ENCODE assay signal across 8 cellular contexts in genomic region chr11:75022759-75023396, GRCh38. TPM values are rescaled to one million over a fixed set of nuclear protein-coding genes. Genes with fewer than 3 reads are reported as not detected.
DNase-seq lines count a peak whose midpoint lies in the region; ATAC-seq and TF ChIP-seq lines count a peak whose summit lies in the region.

No MANE protein-coding gene starts in this region.

- H3K27ac ChIP-seq in GM23248 (no peak overlapping the region), SU-DHL-6 (ENCODE audit: low read depth, low read length) (no peak overlapping the region), psoas muscle (no peak overlapping the region), uterus (no peak overlapping the region)

- no peak for TF ChIP-seq POLR2A in uterus (IDR thresholded peaks at IDR 0.05)

- intact Hi-C loops in cardiac septum (cut with DNase I) (loop anchor here (2.0 kb wide), 1 partner anchor 226 kb away; no protein-coding TSS in a partner anchor), psoas muscle (cut with DNase I) (loop anchor here in 1 of 2 donors (10.0 kb wide), 1 partner anchor 222 kb away; the partner anchor contains the start of gene TPBGL), uterus (cut with DNase I; ENCODE audit: low total_unique reads) (loop anchor here (5.0 kb wide), 1 partner anchor 224 kb away; no protein-coding TSS in a partner anchor)

- no peaks in the 10 kb centered on the region for H3F3A ChIP-seq in GM23248 (ENCODE audit: insufficient read depth)
- H3F3A ChIP-seq in SU-DHL-6 (ENCODE audit: insufficient read depth): no peaks in the 10 kb centered on the region

- TF ChIP-seq CTCF in SU-DHL-6 (IDR thresholded peaks at IDR 0.05; ENCODE audit: insufficient read depth, low read length, poor library complexity, severe bottlenecking): peak; percentile 78
- peak; percentile 96 for TF ChIP-seq CTCF in psoas muscle (IDR thresholded peaks at IDR 0.05)
- peak; percentile 73 to 85 (median 76) for TF ChIP-seq CTCF in uterus (IDR thresholded peaks at IDR 0.05)

- H3K27me3 ChIP-seq in GM23248 (replicated peaks; ENCODE audit: insufficient read depth) (no peaks in the 10 kb centered on the region), SU-DHL-6 (ENCODE audit: low read length) (no peaks in the 10 kb centered on the region), psoas muscle (ENCODE audit: insufficient read depth in 3 of 3, low read length in 2 of 3) (no peaks in the 10 kb centered on the region), uterus (no peaks in the 10 kb centered on the region)

- DNase-seq in DMS114 treated with DMSO at 0.1 percent for 48 hours (lab: John Stamatoyannopoulos, UW; ENCODE audit: unreplicated experiment) (peak; percentile 53), GM23248 (peak; percentile 83), NCI-H1092 (lab: John Stamatoyannopoulos, UW) (peak; percentile 71), cardiac septum (ENCODE audit: low spot score) (peak; percentile 88), psoas muscle (peak; percentile 79 to 86), uterus (peak; percentile 55 to 65)
- DNase-seq in activated naive CD8-positive, alpha-beta T cell treated with anti-CD3 and anti-CD28 coated beads, Interleukin-2, amount 50 U/mL, for 16 hours (ENCODE audit: low read depth, low spot score): peak; percentile 50

- WGBS in GM23248 (ENCODE audit: low coverage in 1 of 2, low lambda C conversion rate in 2 of 2, missing lambda C conversion rate in 2 of 2), 2 experiments: 36 to 37% methylated on average over 5 of the region's 5 CpGs
- 43 to 48% (median 46%) methylated on average over 5 of the region's 5 CpGs for WGBS in psoas muscle, 3 donors

- no peak overlapping the region for H2AFZ ChIP-seq in GM23248
- H2AFZ ChIP-seq in SU-DHL-6 (ENCODE audit: low read depth, low read length, severe bottlenecking): no peak overlapping the region

- H3K4me1 ChIP-seq in GM23248 (ENCODE audit: insufficient read depth) (no peaks in the 10 kb centered on the region), psoas muscle (peaks cover 34% of the 10 kb centered on the region), uterus (no peaks in the 10 kb centered on the region)

- H3K9me3 ChIP-seq in GM23248 (ENCODE audit: low read depth) (no peaks in the 10 kb centered on the region), SU-DHL-6 (ENCODE audit: insufficient read depth, low read length) (no peaks in the 10 kb centered on the region), psoas muscle (no peaks in the 10 kb centered on the region), uterus (no peaks in the 10 kb centered on the region)

- no peaks in the 10 kb centered on the region for H4K20me1 ChIP-seq in GM23248 (ENCODE audit: insufficient read depth)
- H4K20me1 ChIP-seq in SU-DHL-6 (ENCODE audit: low read depth, low read length): no peaks in the 10 kb centered on the region

- H3K4me3 ChIP-seq in GM23248: no peak overlapping the region
- H3K4me3 ChIP-seq in SU-DHL-6 (ENCODE audit: insufficient read depth, low read length, poor library complexity, severe bottlenecking): no peak overlapping the region
- no peak overlapping the region for H3K4me3 ChIP-seq in psoas muscle
- H3K4me3 ChIP-seq in uterus: no peak overlapping the region

- no peaks in the 10 kb centered on the region for H3K36me3 ChIP-seq in GM23248 (ENCODE audit: low read depth)
- H3K36me3 ChIP-seq in SU-DHL-6 (ENCODE audit: low read length): no peaks in the 10 kb centered on the region
- H3K36me3 ChIP-seq in psoas muscle (ENCODE audit: insufficient read depth in 1 of 2, low read depth in 1 of 2): no peaks in the 10 kb centered on the region
- no peaks in the 10 kb centered on the region for H3K36me3 ChIP-seq in uterus

- H3K9ac ChIP-seq in GM23248: no peak overlapping the region
- no peak overlapping the region for H3K9ac ChIP-seq in SU-DHL-6 (ENCODE audit: low read length)

- peak; percentile 81 to 94 (median 90) for ATAC-seq in psoas muscle

- no peaks in the 10 kb centered on the region for H3K9me2 ChIP-seq in GM23248 (ENCODE audit: insufficient read depth)
- H3K9me2 ChIP-seq in SU-DHL-6 (replicated peaks; ENCODE audit: insufficient read depth, low read length): no peaks in the 10 kb centered on the region

- no peak overlapping the region for H3K4me2 ChIP-seq in GM23248 (ENCODE audit: unreplicated experiment)
- no peak overlapping the region for H3K4me2 ChIP-seq in SU-DHL-6 (ENCODE audit: low read depth, low read length, poor library complexity, severe bottlenecking)

- H3K79me2 ChIP-seq in GM23248 (ENCODE audit: insufficient read depth): no peaks in the 10 kb centered on the region
- no peaks in the 10 kb centered on the region for H3K79me2 ChIP-seq in SU-DHL-6 (ENCODE audit: insufficient read depth, low read length)

- in situ Hi-C loops in GM23248 (cut with MboI): no loop called here

RNA-seq across cellular contexts. Expression of gene NEU3, which starts 34.1 kb away (rescaled TPM):
- 6.2 and 6.4 TPM in 2 replicates for total RNA-seq in GM23248 (2014; rRNA removed; shearing (Covaris generic))
- polyA plus RNA-seq in GM23248 (2016; fragmentation: Nextera tagmentation; extraction: Ambion mirVana): 2.3 and 2.5 TPM in 2 replicates
- total RNA-seq in cardiac septum: 9.3 TPM
- total RNA-seq in psoas muscle: 10 to 100 TPM; 14.0 to 26.7 (median 18.0) TPM
- polyA plus RNA-seq in psoas muscle: 1 to 10 TPM; 1.8 to 9.3 (median 4.3) TPM
- total RNA-seq in uterus: 10 to 100 TPM; 10.9 to 50.0 (median 13.3) TPM
